In genomic region chr1:20931930-20932436, GRCh38 we compare ENCODE assay signal across 15 cellular contexts.
DNase-seq lines count a peak whose midpoint lies in the region; ATAC-seq lines count a peak whose summit lies in the region.
"Had no signal": no experiment of that assay in that cellular context is flagged by ENCODE, and none has a peak within 500 bp of the region (broad histone marks: within the 10 kb centered on the region; RNA-seq: fewer than 3 reads in every experiment).

No MANE protein-coding gene starts in this region.

- no peak for DNase-seq in activated CD4-positive, alpha-beta T cell treated with anti-CD3 and anti-CD28 coated beads, Interleukin-2, amount 10 ng/mL, durations not matched to agents 24 days and 14 days
- no peak for DNase-seq in activated CD4-positive, alpha-beta T cell treated with anti-CD3 and anti-CD28 coated beads, Interleukin-2, amount 50 U/mL, for 1 hour
- peak; percentile 9 for DNase-seq in activated CD4-positive, alpha-beta memory T cell treated with anti-CD3 and anti-CD28 coated beads for 36 hours
- no peak for DNase-seq in natural killer cell treated with Interleukin-12 subunit alpha and Interleukin-12 subunit beta and Interleukin-15 and Interleukin-18, amount 100 ng/mL, for 72 hours (ENCODE audit: low spot score)
- DNase-seq in posterior cingulate gyrus (no peak), Ammon's horn (ENCODE audit: low spot score) (no peak)
- DNase-seq: Caco-2; Karpas-422; lower lobe of right lung; naive thymus-derived CD4-positive, alpha-beta T cell; NCI-H187; NCI-H524 treated with DMSO at 0.1 percent for 48 hours; RPMI8226 had no signal

- POLR2A ChIA-PET in activated CD4-positive, alpha-beta memory T cell treated with anti-CD3 and anti-CD28 coated beads for 36 hours (lab: Charles Lee), result interaction anchor here (0.7 to 1.2 kb wide), 3 partner anchors 68 to 247 kb away, joined by 4 to 5 read pairs (median 4); no protein-coding TSS in a partner anchor

- H3K36me3 Mint-ChIP-seq in activated CD4-positive, alpha-beta T cell treated with anti-CD3 and anti-CD28 coated beads, Interleukin-2, amount 10 ng/mL, durations not matched to agents 24 days and 14 days (ENCODE audit: low read depth), result peaks cover 20% of the 10 kb centered on the region
- peaks cover 18% of the 10 kb centered on the region for H3K36me3 Mint-ChIP-seq in activated CD4-positive, alpha-beta memory T cell treated with anti-CD3 and anti-CD28 coated beads for 36 hours
- peaks cover 11% of the 10 kb centered on the region for H3K36me3 Mint-ChIP-seq in natural killer cell treated with Interleukin-12 subunit alpha and Interleukin-12 subunit beta and Interleukin-15 and Interleukin-18, amount 100 ng/mL, for 72 hours

- intact Hi-C loops in activated CD4-positive, alpha-beta T cell treated with anti-CD3 and anti-CD28 coated beads, Interleukin-2, amount 10 ng/mL, durations not matched to agents 24 days and 14 days (cut with micrococcal nuclease), result loop anchor here (1.0 to 10.0 kb wide), 5 partner anchors 60 to 413 kb away; partner anchors contain the start of gene EIF4G3
- intact Hi-C loops in activated CD4-positive, alpha-beta memory T cell treated with anti-CD3 and anti-CD28 coated beads for 36 hours (cut with micrococcal nuclease), result loop anchor here (1.0 to 5.0 kb wide), 7 partner anchors 43 to 362 kb away; partner anchors contain the start of gene HP1BP3
- intact Hi-C loops in posterior cingulate gyrus (cut with DNase I), result no loop called here

- H3K9me3 Mint-ChIP-seq in activated CD4-positive, alpha-beta T cell treated with anti-CD3 and anti-CD28 coated beads, Interleukin-2, amount 10 ng/mL, durations not matched to agents 24 days and 14 days, result no peaks in the 10 kb centered on the region
- no peaks in the 10 kb centered on the region for H3K9me3 Mint-ChIP-seq in activated CD4-positive, alpha-beta memory T cell treated with anti-CD3 and anti-CD28 coated beads for 36 hours
- H3K9me3 Mint-ChIP-seq in natural killer cell treated with Interleukin-12 subunit alpha and Interleukin-12 subunit beta and Interleukin-15 and Interleukin-18, amount 100 ng/mL, for 72 hours, result no peaks in the 10 kb centered on the region
- H3K9me3 Mint-ChIP-seq: naive thymus-derived CD4-positive, alpha-beta T cell had no signal

- CTCF ChIA-PET in activated CD4-positive, alpha-beta memory T cell treated with anti-CD3 and anti-CD28 coated beads for 36 hours (lab: Charles Lee), result interaction anchor here (0.8 to 1.2 kb wide), 2 partner anchors 91 to 179 kb away, joined by 3 to 4 read pairs; no protein-coding TSS in a partner anchor

- H3K4me1 Mint-ChIP-seq in activated CD4-positive, alpha-beta T cell treated with anti-CD3 and anti-CD28 coated beads, Interleukin-2, amount 10 ng/mL, durations not matched to agents 24 days and 14 days, result peaks cover 25% of the 10 kb centered on the region
- H3K4me1 Mint-ChIP-seq in activated CD4-positive, alpha-beta memory T cell treated with anti-CD3 and anti-CD28 coated beads for 36 hours (ENCODE audit: low read depth), result peaks cover 36% of the 10 kb centered on the region
- H3K4me1 Mint-ChIP-seq in natural killer cell treated with Interleukin-12 subunit alpha and Interleukin-12 subunit beta and Interleukin-15 and Interleukin-18, amount 100 ng/mL, for 72 hours (ENCODE audit: low read depth in 2 of 2), result peaks cover 35 to 36% of the 10 kb centered on the region in 2 donors

- ATAC-seq in GM21381 (IDR thresholded peaks at IDR 0.05; ENCODE audit: unreplicated experiment) (peak; percentile 17), HG03521 (IDR thresholded peaks at IDR 0.05; ENCODE audit: unreplicated experiment) (no peak)
- peak in 1 of 2 donors; percentile 23 for ATAC-seq in natural killer cell treated with Interleukin-12 subunit alpha and Interleukin-12 subunit beta and Interleukin-15 and Interleukin-18, amount 100 ng/mL, for 72 hours
- ATAC-seq: lower lobe of right lung had no signal

- H3K27me3 Mint-ChIP-seq in activated CD4-positive, alpha-beta T cell treated with anti-CD3 and anti-CD28 coated beads, Interleukin-2, amount 10 ng/mL, durations not matched to agents 24 days and 14 days, result no peaks in the 10 kb centered on the region
- no peaks in the 10 kb centered on the region for H3K27me3 Mint-ChIP-seq in activated CD4-positive, alpha-beta memory T cell treated with anti-CD3 and anti-CD28 coated beads for 36 hours
- no peaks in the 10 kb centered on the region for H3K27me3 Mint-ChIP-seq in natural killer cell treated with Interleukin-12 subunit alpha and Interleukin-12 subunit beta and Interleukin-15 and Interleukin-18, amount 100 ng/mL, for 72 hours
- H3K27me3 Mint-ChIP-seq: naive thymus-derived CD4-positive, alpha-beta T cell had no signal

- peak overlapping the region; percentile 84 for H3K27ac Mint-ChIP-seq in activated CD4-positive, alpha-beta T cell treated with anti-CD3 and anti-CD28 coated beads, Interleukin-2, amount 10 ng/mL, durations not matched to agents 24 days and 14 days
- peak overlapping the region; percentile 82 for H3K27ac Mint-ChIP-seq in activated CD4-positive, alpha-beta memory T cell treated with anti-CD3 and anti-CD28 coated beads for 36 hours
- peak overlapping the region; percentile 88 to 91 for H3K27ac Mint-ChIP-seq in natural killer cell treated with Interleukin-12 subunit alpha and Interleukin-12 subunit beta and Interleukin-15 and Interleukin-18, amount 100 ng/mL, for 72 hours

- peak overlapping the region; percentile 54 for H3K4me3 Mint-ChIP-seq in activated CD4-positive, alpha-beta T cell treated with anti-CD3 and anti-CD28 coated beads, Interleukin-2, amount 10 ng/mL, durations not matched to agents 24 days and 14 days
- H3K4me3 Mint-ChIP-seq in activated CD4-positive, alpha-beta memory T cell treated with anti-CD3 and anti-CD28 coated beads for 36 hours, result peak overlapping the region; percentile 17
- peak overlapping the region; percentile 87 for H3K4me3 Mint-ChIP-seq in natural killer cell treated with Interleukin-12 subunit alpha and Interleukin-12 subunit beta and Interleukin-15 and Interleukin-18, amount 100 ng/mL, for 72 hours

Comparison
In these comparisons a context has a peak if more than half of its experiments do, and no peak if none do; other contexts are left out.
1. H3K4me3 Mint-ChIP-seq: peak in every context shown above with its lines; median percentile 87 in natural killer cell treated with Interleukin-12 subunit alpha and Interleukin-12 subunit beta and Interleukin-15 and Interleukin-18, amount 100 ng/mL, for 72 hours; 54 in activated CD4-positive, alpha-beta T cell treated with anti-CD3 and anti-CD28 coated beads, Interleukin-2, amount 10 ng/mL, durations not matched to agents 24 days and 14 days; 17 in activated CD4-positive, alpha-beta memory T cell treated with anti-CD3 and anti-CD28 coated beads for 36 hours.